In genomic region chr6:10409160-10409765, GRCh38 we compare ENCODE assay signal across 9 cellular contexts. TPM values are rescaled to one million over a fixed set of nuclear protein-coding genes. Genes with fewer than 3 reads are reported as not detected.
DNase-seq lines count a peak whose midpoint lies in the region; ATAC-seq and TF ChIP-seq lines count a peak whose summit lies in the region.
"Had no signal": no experiment of that assay in that cellular context is flagged by ENCODE, and none has a peak within 500 bp of the region (broad histone marks: within the 10 kb centered on the region; RNA-seq: fewer than 3 reads in every experiment).

No MANE protein-coding gene starts in this region.

- peak overlapping the region; percentile 56; the same call in 1 of the 2 replicates for H3K4me2 ChIP-seq in IMR-90 (ENCODE audit: low read depth, low read length)

- DNase-seq in Caki2 (ENCODE audit: low read depth) (peak; percentile 54), IMR-90 (no peak), brain microvascular endothelial cell (no peak), iPS-NIHi11 (ENCODE audit: low spot score) (no peak), NCI-H2029 (lab: John Stamatoyannopoulos, UW) (no peak)
- DNase-seq in naive thymus-derived CD4-positive, alpha-beta T cell = no peak

- H2BK20ac ChIP-seq in IMR-90 (ENCODE audit: low read depth, low read length) = no peak overlapping the region

- TF ChIP-seq CTCF in IMR-90 (conservative IDR thresholded peaks at IDR 0.05; ENCODE audit: low read depth, low read length) (no peak), brain microvascular endothelial cell (IDR thresholded peaks at IDR 0.05; ENCODE audit: low read depth, low read length, missing control alignments) (no peak)

- peak overlapping the region; percentile 35; the same call in 1 of the 2 replicates for H2BK120ac ChIP-seq in IMR-90 (ENCODE audit: low read depth, low read length)

- H4K20me1 ChIP-seq in IMR-90 (ENCODE audit: insufficient read depth, low read length) = no peaks in the 10 kb centered on the region

- TF ChIP-seq POLR2A in IMR-90 (IDR thresholded peaks at IDR 0.05; ENCODE audit: low read depth, low read length) = no peak

- H3K27ac ChIP-seq in IMR-90 (ENCODE audit: insufficient read depth, low read length) (peak overlapping the region; percentile 52; the same call in 1 of the 2 replicates), brain microvascular endothelial cell (no peak overlapping the region)
- H3K27ac ChIP-seq in naive thymus-derived CD4-positive, alpha-beta T cell (ENCODE audit: low read depth, low read length) = no peak overlapping the region

- in situ Hi-C loops in Caki2 (cut with HindIII; ENCODE audit: low pct_unique_long_range_greater_than_20kb, low sequenced_read_pairs) (no loop called here), IMR-90 (cut with MboI; ENCODE audit: low sequenced_read_pairs) (loop anchor here (25.0 kb wide), 2 partner anchors 872 to 1972 kb away; partner anchors contain the start of gene SLC35B3), brain microvascular endothelial cell (cut with HindIII; ENCODE audit: low pct_ligation_motif_present, low sequenced_read_pairs) (no loop called here)

- H3K18ac ChIP-seq in IMR-90 (ENCODE audit: low read depth, low read length) = no peak overlapping the region

- H4K91ac ChIP-seq in IMR-90 (ENCODE audit: insufficient read depth, low read depth, low read length) = no peak overlapping the region

- H3K56ac ChIP-seq in IMR-90 (ENCODE audit: extremely low read depth, insufficient read depth, low read length) = no peak overlapping the region

- no peak overlapping the region for H2AK5ac ChIP-seq in IMR-90 (ENCODE audit: low read depth, low read length)

- WGBS in IMR-90 (ENCODE audit: extremely low coverage in 2 of 2, insufficient read length in 1 of 2), 2 experiments = no CpG with 5 or more reads among the region's 11 CpGs

- H3K9me1 ChIP-seq in IMR-90 (ENCODE audit: insufficient read depth, low read length) = no peaks in the 10 kb centered on the region

- H3K23ac ChIP-seq in IMR-90 (ENCODE audit: low read depth, low read length) = peak overlapping the region; percentile 81

- no peak overlapping the region for H4K5ac ChIP-seq in IMR-90 (ENCODE audit: low read depth, low read length)

- H3K27me3 Mint-ChIP-seq in naive thymus-derived CD4-positive, alpha-beta T cell = peaks cover 71 to 91% (median 79%) of the 10 kb centered on the region in 5 donors

- no peak overlapping the region for H3K4me3 ChIP-seq in IMR-90 (ENCODE audit: insufficient read depth, low read depth, low read length)
- peak overlapping the region; percentile 66 for H3K4me3 ChIP-seq in brain microvascular endothelial cell (ENCODE audit: low read depth, low read length)
- no peak overlapping the region for H3K4me3 ChIP-seq in naive thymus-derived CD4-positive, alpha-beta T cell (ENCODE audit: low read length)

- peaks cover 7 to 93% (median 44%) of the 10 kb centered on the region in 11 donors for H3K9me3 Mint-ChIP-seq in naive thymus-derived CD4-positive, alpha-beta T cell

- peak overlapping the region in 1 of 2 experiments; percentile 21; a peak in 1 of 4 replicates for H4K8ac ChIP-seq in IMR-90 (ENCODE audit: low read depth in 2 of 2, low read length in 2 of 2)

- H2AK9ac ChIP-seq in IMR-90 (replicated peaks; ENCODE audit: low read depth, low read length, poor library complexity) = no peak overlapping the region

- H3K79me1 ChIP-seq in IMR-90 (ENCODE audit: low read depth in 1 of 2, low read length in 2 of 2) = no peaks in the 10 kb centered on the region

- ATAC-seq in IMR-90 (ENCODE audit: low read depth) (no peak), GM18517 (IDR thresholded peaks at IDR 0.05; ENCODE audit: unreplicated experiment) (no peak), HG03521 (IDR thresholded peaks at IDR 0.05; ENCODE audit: unreplicated experiment) (no peak)
- ATAC-seq in naive thymus-derived CD4-positive, alpha-beta T cell = no peak
- ATAC-seq: activated T-helper 17 cell treated with anti-CD3 and anti-CD28 coated beads, Interleukin-2, amount 50 U/mL, for 72 hours had no signal

- no peaks in the 10 kb centered on the region for H3K9me3 ChIP-seq in IMR-90 (ENCODE audit: control insufficient read depth, insufficient read depth, low read length)
- peaks cover 0 to 38% (median 0%) of the 10 kb centered on the region in 3 experiments for H3K9me3 ChIP-seq in naive thymus-derived CD4-positive, alpha-beta T cell (ENCODE audit: control insufficient read depth in 2 of 3, low read length in 3 of 3)

- POLR2A ChIA-PET in IMR-90 (lab: Charles Lee; ENCODE audit: unreplicated experiment) = no interaction called here
- POLR2A ChIA-PET in naive thymus-derived CD4-positive, alpha-beta T cell (lab: Charles Lee) = interaction anchor here (0.6 kb wide), 2 partner anchors 18 to 323 kb away, joined by 3 to 4 read pairs; no protein-coding TSS in a partner anchor

- H3K27ac Mint-ChIP-seq in naive thymus-derived CD4-positive, alpha-beta T cell = peak overlapping the region in 6 of 9 donors; percentile 42 to 86 (median 60)
- H3K27ac Mint-ChIP-seq: activated T-helper 17 cell treated with anti-CD3 and anti-CD28 coated beads, Interleukin-2, amount 50 U/mL, for 72 hours had no signal

- H3K36me3 Mint-ChIP-seq in naive thymus-derived CD4-positive, alpha-beta T cell = peaks cover 0 to 36% (median 23%) of the 10 kb centered on the region in 5 donors

- H3K4me1 Mint-ChIP-seq in naive thymus-derived CD4-positive, alpha-beta T cell = peaks cover 29 to 44% (median 39%) of the 10 kb centered on the region in 7 donors

- intact Hi-C loops in IMR-90 (cut with micrococcal nuclease) = loop anchor here (10.0 kb wide), 1 partner anchor 264 kb away; no protein-coding TSS in a partner anchor
- intact Hi-C loops in naive thymus-derived CD4-positive, alpha-beta T cell (cut with micrococcal nuclease) = loop anchor here (2.0 to 10.0 kb wide), 3 partner anchors 14 to 1974 kb away; partner anchors contain the start of genes SLC35B3 (in 1 of the 2) and TMEM14C (in 1 of the 2)

- CTCF ChIA-PET in IMR-90 (lab: Yijun Ruan, JAX) = no interaction called here
- CTCF ChIA-PET in naive thymus-derived CD4-positive, alpha-beta T cell (lab: Charles Lee) = no interaction called here

- H3K4ac ChIP-seq in IMR-90 (ENCODE audit: low read depth, low read length) = 0 out of 2 replicates have a peak overlapping the region, but pooled peaks have one; percentile 22

- no peak overlapping the region for H3K14ac ChIP-seq in IMR-90 (replicated peaks; ENCODE audit: low read depth, low read length)

- H3K4me3 Mint-ChIP-seq in naive thymus-derived CD4-positive, alpha-beta T cell = peak overlapping the region in 8 of 10 donors; percentile 22 to 97 (median 44)
- H3K4me3 Mint-ChIP-seq: activated T-helper 17 cell treated with anti-CD3 and anti-CD28 coated beads, Interleukin-2, amount 50 U/mL, for 72 hours had no signal

- peaks cover 3% of the 10 kb centered on the region; the same call in 1 of the 2 replicates for H3K36me3 ChIP-seq in IMR-90 (ENCODE audit: control insufficient read depth, insufficient read depth, low read length)
- no peaks in the 10 kb centered on the region for H3K36me3 ChIP-seq in brain microvascular endothelial cell (replicated peaks)
- no peaks in the 10 kb centered on the region for H3K36me3 ChIP-seq in naive thymus-derived CD4-positive, alpha-beta T cell (ENCODE audit: control insufficient read depth in 2 of 3, insufficient read depth in 3 of 3, low read length in 3 of 3)

- dilution Hi-C loops in IMR-90 (cut with HindIII; ENCODE audit: low sequenced_read_pairs, unreplicated experiment) = no loop called here

- no peak overlapping the region for H2BK5ac ChIP-seq in IMR-90 (ENCODE audit: low read depth, low read length, poor library complexity, severe bottlenecking)

- H2BK15ac ChIP-seq in IMR-90 (ENCODE audit: low read depth, low read length) = no peak overlapping the region

- H3K4me1 ChIP-seq in IMR-90 (ENCODE audit: control insufficient read depth, insufficient read depth, low read length) = peaks cover 2% of the 10 kb centered on the region
- peaks cover 13 to 28% of the 10 kb centered on the region in 2 donors for H3K4me1 ChIP-seq in naive thymus-derived CD4-positive, alpha-beta T cell (ENCODE audit: control insufficient read depth in 2 of 2, insufficient read depth in 2 of 2, low read length in 2 of 2)

- peaks cover 45% of the 10 kb centered on the region for H3K27me3 ChIP-seq in IMR-90 (ENCODE audit: control insufficient read depth, insufficient read depth, low read length)
- peaks cover 39% of the 10 kb centered on the region for H3K27me3 ChIP-seq in brain microvascular endothelial cell (replicated peaks)
- H3K27me3 ChIP-seq in naive thymus-derived CD4-positive, alpha-beta T cell (ENCODE audit: control insufficient read depth in 2 of 2, insufficient read depth in 2 of 2, low read length in 2 of 2) = peaks cover 11 to 23% of the 10 kb centered on the region in 2 donors

- BruUV-seq in IMR-90 (replicated peaks; lab: Mats Ljungman, UMichigan) = no TSS peak

- no peak for TF ChIP-seq RAD21 in IMR-90 (IDR thresholded peaks at IDR 0.05; ENCODE audit: low read length)

- no peak overlapping the region for H2AFZ ChIP-seq in IMR-90 (replicated peaks; ENCODE audit: low read length, poor library complexity)

- peak overlapping the region; percentile 46; the same call in 1 of the 2 replicates for H3K9ac ChIP-seq in IMR-90 (ENCODE audit: low read depth, low read length)

TF ChIP-seq in IMR-90, 13 proteins besides CTCF, POLR2A, EP300 and RAD21 (continues in another document):
- TF ChIP-seq RFX5 (IDR thresholded peaks at IDR 0.05; ENCODE audit: low read depth, low read length) = no peak
- no peak for TF ChIP-seq BHLHE40 (IDR thresholded peaks at IDR 0.05; ENCODE audit: low read depth, low read length)
- TF ChIP-seq CHD1 (IDR thresholded peaks at IDR 0.05; ENCODE audit: low read depth, low read length) = no peak
- TF ChIP-seq MAZ (IDR thresholded peaks at IDR 0.05; ENCODE audit: borderline replicate concordance, low read depth, low read length) = no peak
- TF ChIP-seq MAFK (IDR thresholded peaks at IDR 0.05; ENCODE audit: low read depth, low read length) = no peak
- TF ChIP-seq FOS (IDR thresholded peaks at IDR 0.05; ENCODE audit: low read depth, low read length) = no peak
- TF ChIP-seq USF2 (IDR thresholded peaks at IDR 0.05; ENCODE audit: low read depth, low read length) = no peak

RNA-seq across cellular contexts. Expression of gene TFAP2A, which starts 5.6 kb away (rescaled TPM):
- total RNA-seq in Caki2 (2014; rRNA removed; shearing (Covaris generic); ENCODE audit: low replicate concordance) = 2.1 and 4.2 TPM in 2 replicates
- 0.72 and 1.1 TPM in 2 replicates for total RNA-seq in IMR-90 (2012; rRNA removed)
- polyA plus RNA-seq in IMR-90 (2012; rRNA removed) = 7.1 and 8.6 TPM in 2 replicates
- 5.0 and 6.4 TPM in 2 replicates for polyA plus RNA-seq in IMR-90 (2012; cell fraction: cytosol; rRNA removed)
- 13.4 and 17.5 TPM in 2 replicates for polyA plus RNA-seq in IMR-90 (2012; cell fraction: nucleus; rRNA removed; ENCODE audit: low replicate concordance)
- not detected for total RNA-seq in naive thymus-derived CD4-positive, alpha-beta T cell
- not detected for polyA plus RNA-seq in naive thymus-derived CD4-positive, alpha-beta T cell
